8 cellular contexts compared by ENCODE assay signal in the genomic region with DNA sequence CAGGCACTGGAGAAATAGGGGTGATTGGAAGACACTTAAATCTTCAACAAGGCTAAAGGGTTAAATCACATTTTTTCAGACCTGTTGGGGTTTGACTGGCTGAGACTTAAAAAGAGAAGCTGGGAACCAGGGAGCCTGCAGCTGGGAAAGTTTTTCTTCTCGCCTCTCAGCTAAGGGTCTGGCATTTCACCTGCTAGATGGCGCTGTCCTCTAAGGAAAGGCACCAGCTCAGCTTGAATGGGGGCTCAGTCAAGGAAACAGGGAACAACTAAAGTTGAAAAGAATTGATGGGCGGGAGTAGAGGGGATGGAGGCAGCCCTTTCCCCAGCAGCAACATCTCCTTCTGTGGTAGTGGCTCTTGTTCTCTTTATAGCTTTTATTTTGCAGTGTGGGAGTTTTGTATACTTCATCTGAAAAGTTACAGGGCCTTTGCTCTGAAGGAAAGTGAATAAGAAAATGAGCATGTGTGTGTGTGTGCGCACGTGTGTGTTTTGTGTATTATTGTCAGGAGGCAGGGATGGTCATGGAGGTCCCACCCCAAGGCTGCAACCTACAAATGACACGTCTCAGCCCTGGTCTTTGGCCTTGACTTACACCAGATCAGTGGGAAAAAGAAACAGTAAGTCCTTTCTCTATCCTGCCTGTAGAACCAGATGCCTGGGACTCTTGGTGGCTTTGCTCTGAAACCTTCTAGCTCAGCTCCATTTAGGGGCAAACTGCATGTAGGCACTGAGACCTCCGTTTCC.
DNase-seq lines count a peak whose midpoint lies in the region; ATAC-seq and TF ChIP-seq lines count a peak whose summit lies in the region.

No MANE protein-coding gene starts in this region.

- peaks cover 38% of the 10 kb centered on the region for H3K4me1 Mint-ChIP-seq in nephron

- TF ChIP-seq CTCF in fibroblast of mammary gland (conservative IDR thresholded peaks at IDR 0.05; ENCODE audit: control insufficient read depth, insufficient read depth, low read depth, low read length): peak; percentile 91
- peak; percentile 67 to 80 (median 80) for TF ChIP-seq CTCF in nephron (IDR thresholded peaks at IDR 0.05; ENCODE audit: unreplicated experiment in 3 of 3)

- DNase-seq in Daoy (ENCODE audit: low read depth): peak; percentile 77
- DNase-seq in NOMO-1 (lab: John Stamatoyannopoulos, UW; ENCODE audit: unreplicated experiment in 2 of 2): peak; percentile 50 to 51
- DNase-seq in activated T-cell treated with anti-CD3 and anti-CD28 coated beads for 24 hours (ENCODE audit: low read depth): peak; percentile 32
- DNase-seq in fibroblast of mammary gland (ENCODE audit: low read depth): peak; percentile 80
- peak; percentile 87 for DNase-seq in superior temporal gyrus (ENCODE audit: extremely low spot score)

- peak; percentile 78 for ATAC-seq in HG02678 (IDR thresholded peaks at IDR 0.05; ENCODE audit: unreplicated experiment)
- ATAC-seq in GM18517 (IDR thresholded peaks at IDR 0.05; ENCODE audit: unreplicated experiment): no peak

- peaks cover 18% of the 10 kb centered on the region for H3K27me3 Mint-ChIP-seq in nephron (ENCODE audit: low read depth)

- no peak overlapping the region for H3K4me3 ChIP-seq in fibroblast of mammary gland (ENCODE audit: control insufficient read depth, low read depth, low read length)

- H3K36me3 Mint-ChIP-seq in nephron (ENCODE audit: low read depth): no peaks in the 10 kb centered on the region

- H3K27ac Mint-ChIP-seq in nephron: peak overlapping the region; percentile 79 to 97 (median 93)

- H3K4me3 Mint-ChIP-seq in nephron: peak overlapping the region in 2 of 3 experiments; percentile 7 to 19

- no peaks in the 10 kb centered on the region for H3K9me3 Mint-ChIP-seq in nephron

Comparison
In these comparisons a context has a peak if more than half of its experiments do, and no peak if none do; other contexts are left out.
1. DNase-seq: peak in every context shown above with its lines; median percentile 87 in superior temporal gyrus; 80 in fibroblast of mammary gland; 77 in Daoy; 50 in NOMO-1; 32 in activated T-cell treated with anti-CD3 and anti-CD28 coated beads for 24 hours.